ENCODE assay signal across 24 cellular contexts in genomic region chr18:48226401-48226800, GRCh38.
"Had no signal": no experiment of that assay in that cellular context is flagged by ENCODE, and none has a peak within 500 bp of the region (broad histone marks: within the 10 kb centered on the region; RNA-seq: fewer than 3 reads in every experiment).

No MANE protein-coding gene starts in this region.

- DNase-seq: cortex of kidney; dorsolateral prefrontal cortex; effector CD4-positive, alpha-beta T cell; hypothalamus; immature natural killer cell; islet precursor cell; kidney glomerular epithelial cell; left ventricle myocardium superior; lower lobe of right lung; natural killer cell; occipital lobe; ovary; posterior cingulate gyrus; psoas muscle; right cardiac atrium; sigmoid colon; stimulated activated CD4-positive, alpha-beta T cell treated with anti-CD3 and anti-CD28 coated beads, Interleukin-4, amount 100 ng/mL, for 4 hours; stimulated activated naive CD8-positive, alpha-beta T cell treated with anti-CD3 and anti-CD28 coated beads, Interleukin-15, Interleukin-2, amounts not matched to agents 100 U/mL and 50 U/mL, for 24 hours; upper lobe of right lung; uterus had no signal

- H3K27ac Mint-ChIP-seq: immature natural killer cell; memory B cell; natural killer cell; stimulated activated memory B cell treated with anti-CD40 and anti-IgM and Interleukin-4, amounts not matched to agents 10 μg/mL and 1 μg/mL and 100 μg/mL, for 72 hours had no signal

- H3K9me3 Mint-ChIP-seq: memory B cell; natural killer cell; stimulated activated memory B cell treated with anti-CD40 and anti-IgM and Interleukin-4, amounts not matched to agents 10 μg/mL and 1 μg/mL and 100 μg/mL, for 72 hours had no signal

- H3K36me3 ChIP-seq: lower lobe of right lung, ovary, sigmoid colon, thoracic aorta, tibial nerve, upper lobe of right lung, uterus had no signal

- H3K4me1 Mint-ChIP-seq: memory B cell; stimulated activated memory B cell treated with anti-CD40 and anti-IgM and Interleukin-4, amounts not matched to agents 10 μg/mL and 1 μg/mL and 100 μg/mL, for 72 hours had no signal

- H3K27ac ChIP-seq: lower lobe of right lung, ovary, psoas muscle, sigmoid colon, thoracic aorta, tibial nerve, upper lobe of right lung, uterus had no signal

- H3K36me3 Mint-ChIP-seq: immature natural killer cell; memory B cell; natural killer cell; stimulated activated memory B cell treated with anti-CD40 and anti-IgM and Interleukin-4, amounts not matched to agents 10 μg/mL and 1 μg/mL and 100 μg/mL, for 72 hours had no signal

- H3K9me3 ChIP-seq: lower lobe of right lung, ovary, psoas muscle, sigmoid colon, thoracic aorta, tibial nerve, upper lobe of right lung, uterus had no signal

- ATAC-seq: left ventricle myocardium superior; lower lobe of right lung; natural killer cell; psoas muscle; stimulated activated memory B cell treated with anti-CD40 and anti-IgM and Interleukin-4, amounts not matched to agents 10 μg/mL and 1 μg/mL and 100 μg/mL, for 72 hours; stimulated activated naive CD8-positive, alpha-beta T cell treated with anti-CD3 and anti-CD28 coated beads, Interleukin-15, Interleukin-2, amounts not matched to agents 100 U/mL and 50 U/mL, for 24 hours; upper lobe of right lung had no signal

- H3K4me3 Mint-ChIP-seq: immature natural killer cell; memory B cell; natural killer cell; stimulated activated memory B cell treated with anti-CD40 and anti-IgM and Interleukin-4, amounts not matched to agents 10 μg/mL and 1 μg/mL and 100 μg/mL, for 72 hours had no signal

- H3K4me1 ChIP-seq: sigmoid colon had no signal

- H3K4me3 ChIP-seq: dorsolateral prefrontal cortex, lower lobe of right lung, ovary, psoas muscle, sigmoid colon, thoracic aorta, tibial nerve, upper lobe of right lung, uterus had no signal

- H3K27me3 ChIP-seq: dorsolateral prefrontal cortex, ovary, sigmoid colon, tibial nerve, upper lobe of right lung, uterus had no signal
